In genomic region chr3:56732109-56732508, GRCh38 we compare ENCODE assay signal across 22 cellular contexts. TPM values are rescaled to one million over a fixed set of nuclear protein-coding genes. Genes with fewer than 3 reads are reported as not detected.
DNase-seq lines count a peak whose midpoint lies in the region; ATAC-seq lines count a peak whose summit lies in the region.
"Had no signal": no experiment of that assay in that cellular context is flagged by ENCODE, and none has a peak within 500 bp of the region (broad histone marks: within the 10 kb centered on the region; RNA-seq: fewer than 3 reads in every experiment).

No MANE protein-coding gene starts in this region.

- peaks cover 61% of the 10 kb centered on the region for H3K4me1 Mint-ChIP-seq in activated CD8-positive, alpha-beta memory T cell treated with anti-CD3 and anti-CD28 coated beads, Interleukin-2, amount 10 ng/mL, durations not matched to agents 7 days and 5 days
- H3K4me1 Mint-ChIP-seq in T-cell, result peaks cover 53 to 71% (median 66%) of the 10 kb centered on the region in 3 donors
- peaks cover 51% of the 10 kb centered on the region for H3K4me1 Mint-ChIP-seq in activated naive CD8-positive, alpha-beta T cell treated with anti-CD3 and anti-CD28 coated beads for 36 hours

- WGBS in neuronal stem cell (ENCODE audit: extremely low coverage in 2 of 2, insufficient read length in 2 of 2, insufficient replicate concordance in 1 of 2), 2 donors, result no CpG with 5 or more reads among the region's 8 CpGs

- H3K27me3 ChIP-seq in neuronal stem cell (ENCODE audit: control insufficient read depth in 3 of 3, insufficient read depth in 3 of 3, low read depth in 1 of 3, low read length in 3 of 3), result no peaks in the 10 kb centered on the region
- H3K27me3 ChIP-seq: upper lobe of right lung had no signal

- no peaks in the 10 kb centered on the region for H3K9me3 Mint-ChIP-seq in activated CD8-positive, alpha-beta memory T cell treated with anti-CD3 and anti-CD28 coated beads, Interleukin-2, amount 10 ng/mL, durations not matched to agents 7 days and 5 days (ENCODE audit: low read depth)
- no peaks in the 10 kb centered on the region for H3K9me3 Mint-ChIP-seq in T-cell
- H3K9me3 Mint-ChIP-seq in activated naive CD8-positive, alpha-beta T cell treated with anti-CD3 and anti-CD28 coated beads for 36 hours, result no peaks in the 10 kb centered on the region

- H3K79me1 ChIP-seq in neuronal stem cell (ENCODE audit: low read depth, low read length), result no peaks in the 10 kb centered on the region

- no peaks in the 10 kb centered on the region for H3K4me1 ChIP-seq in neuronal stem cell (ENCODE audit: control insufficient read depth in 2 of 2, insufficient read depth in 1 of 2, low read depth in 1 of 2, low read length in 2 of 2)
- H3K4me1 ChIP-seq: lower lobe of right lung, prostate gland, upper lobe of right lung had no signal

- no peak overlapping the region for H4K8ac ChIP-seq in neuronal stem cell (ENCODE audit: low read depth, low read length)

- H2AK5ac ChIP-seq in neuronal stem cell (ENCODE audit: low read depth, low read length), result no peak overlapping the region

- H4K91ac ChIP-seq in neuronal stem cell (ENCODE audit: low read depth, low read length, poor library complexity), result no peak overlapping the region

- no peak overlapping the region for H3K27ac ChIP-seq in neuronal stem cell (replicated peaks; ENCODE audit: low read length)
- H3K27ac ChIP-seq: epithelial cell of prostate, HL-60, lower lobe of right lung, prostate gland, upper lobe of right lung had no signal

- H2BK5ac ChIP-seq in neuronal stem cell (ENCODE audit: low read length), result no peak overlapping the region

- H3K4me3 Mint-ChIP-seq in activated CD8-positive, alpha-beta memory T cell treated with anti-CD3 and anti-CD28 coated beads, Interleukin-2, amount 10 ng/mL, durations not matched to agents 7 days and 5 days, result no peak overlapping the region
- H3K4me3 Mint-ChIP-seq in T-cell, result no peak overlapping the region
- no peak overlapping the region for H3K4me3 Mint-ChIP-seq in activated naive CD8-positive, alpha-beta T cell treated with anti-CD3 and anti-CD28 coated beads for 36 hours

- no peak overlapping the region for H3K23ac ChIP-seq in neuronal stem cell (ENCODE audit: low read depth, low read length, poor library complexity)

- no peak overlapping the region for H2AFZ ChIP-seq in neuronal stem cell (ENCODE audit: low read length)

- no peak for DNase-seq in activated CD8-positive, alpha-beta memory T cell treated with anti-CD3 and anti-CD28 coated beads, Interleukin-2, amount 10 ng/mL, durations not matched to agents 7 days and 5 days
- DNase-seq in activated CD8-positive, alpha-beta memory T cell treated with anti-CD3 and anti-CD28 coated beads, Interleukin-2, amount 50 U/mL, for 4 hours, result no peak
- DNase-seq in T-cell (no peak), neuronal stem cell (ENCODE audit: low spot score) (no peak), cerebellum (ENCODE audit: low spot score) (no peak)
- no peak for DNase-seq in activated naive CD8-positive, alpha-beta T cell treated with anti-CD3 and anti-CD28 coated beads for 36 hours
- no peak for DNase-seq in stimulated activated CD4-positive, alpha-beta T cell treated with anti-CD3 and anti-CD28 coated beads, Interleukin-2, amount 100 ng/mL, for 24 hours
- DNase-seq: activated CD4-positive, alpha-beta T cell treated with anti-CD3 and anti-CD28 coated beads for 1 hour; AML-193; HCEC 1CT; Karpas-422; kidney glomerular epithelial cell; lower lobe of right lung; NCI-H2171; NCI-H510A treated with DMSO at 0.1 percent for 48 hours; SHP77 treated with DMSO at 0.1 percent for 48 hours; upper lobe of right lung had no signal

- no peaks in the 10 kb centered on the region for H3K27me3 Mint-ChIP-seq in activated CD8-positive, alpha-beta memory T cell treated with anti-CD3 and anti-CD28 coated beads, Interleukin-2, amount 10 ng/mL, durations not matched to agents 7 days and 5 days
- no peaks in the 10 kb centered on the region for H3K27me3 Mint-ChIP-seq in T-cell
- no peaks in the 10 kb centered on the region for H3K27me3 Mint-ChIP-seq in activated naive CD8-positive, alpha-beta T cell treated with anti-CD3 and anti-CD28 coated beads for 36 hours

- peaks cover 89% of the 10 kb centered on the region for H3K36me3 Mint-ChIP-seq in activated CD8-positive, alpha-beta memory T cell treated with anti-CD3 and anti-CD28 coated beads, Interleukin-2, amount 10 ng/mL, durations not matched to agents 7 days and 5 days
- peaks cover 71% of the 10 kb centered on the region for H3K36me3 Mint-ChIP-seq in T-cell
- H3K36me3 Mint-ChIP-seq in activated naive CD8-positive, alpha-beta T cell treated with anti-CD3 and anti-CD28 coated beads for 36 hours, result peaks cover 77% of the 10 kb centered on the region

- H3K18ac ChIP-seq in neuronal stem cell (ENCODE audit: low read length), result no peak overlapping the region

- CTCF ChIA-PET in activated CD8-positive, alpha-beta memory T cell treated with anti-CD3 and anti-CD28 coated beads, Interleukin-2, amount 10 ng/mL, durations not matched to agents 7 days and 5 days (lab: Charles Lee), result interaction anchor here (0.8 to 2.5 kb wide), 5 partner anchors 14 to 68 kb away, joined by 3 to 8 read pairs (median 4); no protein-coding TSS in a partner anchor
- CTCF ChIA-PET in T-cell (lab: Charles Lee), result interaction anchor here in 1 of 2 donors (1.6 kb wide), 1 partner anchor 67 kb away, joined by 5 read pairs; no protein-coding TSS in a partner anchor

- H3K4ac ChIP-seq in neuronal stem cell (ENCODE audit: low read length), result no peak overlapping the region

- H3K9ac ChIP-seq in neuronal stem cell (ENCODE audit: low read depth, low read length, poor library complexity), result no peak overlapping the region

- no peak for ATAC-seq in activated CD8-positive, alpha-beta memory T cell treated with anti-CD3 and anti-CD28 coated beads, Interleukin-2, amount 10 ng/mL, durations not matched to agents 7 days and 5 days
- no peak for ATAC-seq in T-cell (replicated peaks in 1 of 4)
- no peak for ATAC-seq in GM18520 (IDR thresholded peaks at IDR 0.05; ENCODE audit: unreplicated experiment)
- ATAC-seq: lower lobe of right lung, Panc1, upper lobe of right lung had no signal

- H2BK12ac ChIP-seq in neuronal stem cell (ENCODE audit: low read length), result no peak overlapping the region

- POLR2A ChIA-PET in T-cell (lab: Charles Lee), result no interaction called here

- no peaks in the 10 kb centered on the region for H3K9me3 ChIP-seq in neuronal stem cell (replicated peaks in 1 of 2; ENCODE audit: control insufficient read depth in 2 of 2, insufficient read depth in 1 of 2, low read depth in 1 of 2, low read length in 2 of 2)
- H3K9me3 ChIP-seq: lower lobe of right lung, prostate gland, upper lobe of right lung had no signal

- H2BK120ac ChIP-seq in neuronal stem cell (ENCODE audit: low read depth, low read length), result no peak overlapping the region

- H3K4me2 ChIP-seq in neuronal stem cell (ENCODE audit: insufficient read depth, low read length, poor library complexity, severe bottlenecking), result no peak overlapping the region

- no peak overlapping the region for H3K4me3 ChIP-seq in neuronal stem cell (ENCODE audit: low read length in 2 of 2)
- H3K4me3 ChIP-seq: lower lobe of right lung, prostate gland, upper lobe of right lung had no signal

- no peaks in the 10 kb centered on the region for H3K36me3 ChIP-seq in neuronal stem cell (replicated peaks in 1 of 2; ENCODE audit: control insufficient read depth in 2 of 2, insufficient read depth in 2 of 2, low read length in 2 of 2)

- H2BK15ac ChIP-seq in neuronal stem cell (ENCODE audit: low read length), result no peak overlapping the region

- H3K27ac Mint-ChIP-seq in activated CD8-positive, alpha-beta memory T cell treated with anti-CD3 and anti-CD28 coated beads, Interleukin-2, amount 10 ng/mL, durations not matched to agents 7 days and 5 days, result peak overlapping the region; percentile 76
- peak overlapping the region; percentile 83 to 89 for H3K27ac Mint-ChIP-seq in T-cell
- peak overlapping the region; percentile 80 for H3K27ac Mint-ChIP-seq in activated naive CD8-positive, alpha-beta T cell treated with anti-CD3 and anti-CD28 coated beads for 36 hours

- H3K14ac ChIP-seq in neuronal stem cell (ENCODE audit: low read length), result peak overlapping the region; percentile 13

RNA-seq across cellular contexts. Expression of gene TASOR, which starts 49.0 kb away (rescaled TPM):
- 10 to 100 TPM; 70.3 to 72.8 TPM for total RNA-seq in activated CD8-positive, alpha-beta memory T cell treated with anti-CD3 and anti-CD28 coated beads, Interleukin-2, amount 10 ng/mL, durations not matched to agents 7 days and 5 days
- total RNA-seq in T-cell, result 10 to 100 TPM; 69.5 to 81.7 (median 75.8) TPM
- 10 to 100 TPM; 50.5 TPM for total RNA-seq in activated naive CD8-positive, alpha-beta T cell treated with anti-CD3 and anti-CD28 coated beads for 36 hours
- polyA plus RNA-seq in neuronal stem cell (2013, experiment 1 of 2), result 37.7 TPM
- polyA plus RNA-seq in neuronal stem cell (2013, experiment 2 of 2), result 38.9 TPM
- 128 TPM for total RNA-seq in cerebellum
